ENCODE assay signal across 8 cellular contexts in the genomic region with DNA sequence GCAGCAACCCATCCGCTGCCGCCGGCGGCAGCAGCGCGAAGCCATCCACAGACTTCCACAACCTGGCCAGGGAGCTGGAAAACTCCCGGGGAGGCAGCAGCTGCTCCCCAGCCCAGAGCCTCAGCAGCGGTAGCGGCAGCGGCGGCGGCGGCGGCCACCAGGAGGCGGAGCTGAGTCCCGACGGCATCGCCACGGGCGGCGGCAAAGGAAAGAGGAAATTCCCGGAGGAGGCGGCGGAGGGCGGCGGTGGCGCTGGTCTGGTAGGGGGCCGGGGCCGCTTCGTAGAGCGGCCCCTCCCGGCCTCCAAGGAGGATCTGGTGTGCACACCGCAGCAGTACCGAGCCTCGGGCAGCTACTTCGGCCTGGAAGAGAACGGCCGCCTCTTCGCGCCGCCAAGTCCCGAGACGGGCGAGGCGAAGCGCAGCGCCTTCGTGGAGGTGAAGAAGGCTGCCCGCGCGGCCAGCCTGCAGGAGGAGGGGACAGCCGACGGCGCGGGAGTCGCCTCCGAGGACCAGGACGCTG. TPM values are rescaled to one million over a fixed set of nuclear protein-coding genes. Genes with fewer than 3 reads are reported as not detected.
DNase-seq lines count a peak whose midpoint lies in the region; ATAC-seq and TF ChIP-seq lines count a peak whose summit lies in the region.

No MANE protein-coding gene starts in this region.

- peak overlapping the region; percentile 77 for H3K4me3 Mint-ChIP-seq in activated naive CD4-positive, alpha-beta T cell treated with anti-CD3 and anti-CD28 coated beads, Interleukin-2, amount 10 ng/mL, durations not matched to agents 7 days and 5 days

- H3K9me3 ChIP-seq in BLaER1 (no peaks in the 10 kb centered on the region), SJCRH30 (replicated peaks) (no peaks in the 10 kb centered on the region), parathyroid adenoma (ENCODE audit: control insufficient read depth, low read length) (no peaks in the 10 kb centered on the region), upper lobe of left lung (no peaks in the 10 kb centered on the region)

- H3K36me3 Mint-ChIP-seq in activated naive CD4-positive, alpha-beta T cell treated with anti-CD3 and anti-CD28 coated beads, Interleukin-2, amount 10 ng/mL, durations not matched to agents 7 days and 5 days: peaks cover 19% of the 10 kb centered on the region

- DNase-seq in SJCRH30 (peak; percentile 69 to 72), Right ventricle myocardium inferior (ENCODE audit: missing footprints) (peak; percentile 96), upper lobe of left lung (peak; percentile 85 to 98)
- DNase-seq in activated naive CD4-positive, alpha-beta T cell treated with anti-CD3 and anti-CD28 coated beads, Interleukin-2, amount 10 ng/mL, durations not matched to agents 7 days and 5 days: peak; percentile 83

- H3K4me1 ChIP-seq in BLaER1 (peaks cover 32% of the 10 kb centered on the region), SJCRH30 (no peaks in the 10 kb centered on the region), parathyroid adenoma (no peaks in the 10 kb centered on the region), upper lobe of left lung (peaks cover 17 to 40% (median 28%) of the 10 kb centered on the region in 4 donors)

- TF ChIP-seq POLR2A in upper lobe of left lung (IDR thresholded peaks at IDR 0.05): no peak

- H3K27me3 Mint-ChIP-seq in activated naive CD4-positive, alpha-beta T cell treated with anti-CD3 and anti-CD28 coated beads, Interleukin-2, amount 10 ng/mL, durations not matched to agents 7 days and 5 days: peaks cover 50% of the 10 kb centered on the region

- H3K9ac ChIP-seq in BLaER1 (peak overlapping the region; percentile 82), parathyroid adenoma (no peak overlapping the region)

- 2 to 3% methylated on average over 13 to 42 of the region's 58 CpGs for WGBS in upper lobe of left lung, 2 donors

- ATAC-seq in GM19351 (IDR thresholded peaks at IDR 0.05; ENCODE audit: unreplicated experiment) (peak; percentile 76), HG03442 (IDR thresholded peaks at IDR 0.05; ENCODE audit: unreplicated experiment) (peak; percentile 74), Right ventricle myocardium inferior (peak; percentile 84), upper lobe of left lung (ENCODE audit: low FRiP score in 2 of 2) (peak; percentile 82 to 93)

- peak overlapping the region; percentile 75 for H2AFZ ChIP-seq in parathyroid adenoma

- H3K4me1 Mint-ChIP-seq in activated naive CD4-positive, alpha-beta T cell treated with anti-CD3 and anti-CD28 coated beads, Interleukin-2, amount 10 ng/mL, durations not matched to agents 7 days and 5 days: peaks cover 28% of the 10 kb centered on the region

- H3K4me2 ChIP-seq in BLaER1: peak overlapping the region; percentile 94
- peak overlapping the region; percentile 66 for H3K4me2 ChIP-seq in parathyroid adenoma (ENCODE audit: low read length)

- CTCF ChIA-PET in activated naive CD4-positive, alpha-beta T cell treated with anti-CD3 and anti-CD28 coated beads, Interleukin-2, amount 10 ng/mL, durations not matched to agents 7 days and 5 days (lab: Charles Lee): interaction anchor here (0.9 to 8.7 kb wide), 14 partner anchors 8 to 285 kb away, joined by 3 to 76 read pairs (median 5); a partner anchor contains a TSS

- H3K27ac Mint-ChIP-seq in activated naive CD4-positive, alpha-beta T cell treated with anti-CD3 and anti-CD28 coated beads, Interleukin-2, amount 10 ng/mL, durations not matched to agents 7 days and 5 days: peak overlapping the region; percentile 70

- peak overlapping the region; percentile 77 for H3K4me3 ChIP-seq in BLaER1
- peak overlapping the region; percentile 63 for H3K4me3 ChIP-seq in SJCRH30
- peak overlapping the region; percentile 49 for H3K4me3 ChIP-seq in parathyroid adenoma (ENCODE audit: low read depth, low read length)
- peak overlapping the region; percentile 50 to 81 (median 66) for H3K4me3 ChIP-seq in upper lobe of left lung

- H4K20me1 ChIP-seq in BLaER1: peaks cover 6% of the 10 kb centered on the region; the same call in 1 of the 2 replicates

- H3K36me3 ChIP-seq in BLaER1 (no peaks in the 10 kb centered on the region), SJCRH30 (0 out of 2 replicates have a peak, but pooled peaks cover 2% of the 10 kb centered on the region), parathyroid adenoma (ENCODE audit: control insufficient read depth, insufficient read depth, low read length) (no peaks in the 10 kb centered on the region), upper lobe of left lung (no peaks in the 10 kb centered on the region)

- no peaks in the 10 kb centered on the region for H3K79me2 ChIP-seq in parathyroid adenoma

- TF ChIP-seq EP300 in upper lobe of left lung (IDR thresholded peaks at IDR 0.05): no peak

- peak; percentile 52 for TF ChIP-seq CTCF in parathyroid adenoma (IDR thresholded peaks at IDR 0.05)
- TF ChIP-seq CTCF in upper lobe of left lung (IDR thresholded peaks at IDR 0.05): peak; percentile 87 to 91 (median 88)

- intact Hi-C loops in Right ventricle myocardium inferior (cut with DNase I): loop anchor here (5.0 to 10.0 kb wide), 2 partner anchors 135 to 287 kb away; a partner anchor contains a TSS

- H3K27ac ChIP-seq in BLaER1 (peak overlapping the region; percentile 87), SJCRH30 (peak overlapping the region; percentile 51), parathyroid adenoma (no peak overlapping the region), upper lobe of left lung (peak overlapping the region; percentile 61 to 77 (median 72))

- H3K27me3 ChIP-seq in BLaER1 (peaks cover 32% of the 10 kb centered on the region), SJCRH30 (no peaks in the 10 kb centered on the region), parathyroid adenoma (ENCODE audit: control insufficient read depth, insufficient read depth, low read length) (peaks cover 4% of the 10 kb centered on the region), upper lobe of left lung (peaks cover 0 to 32% (median 13%) of the 10 kb centered on the region in 4 donors)

- H3K9me3 Mint-ChIP-seq in activated naive CD4-positive, alpha-beta T cell treated with anti-CD3 and anti-CD28 coated beads, Interleukin-2, amount 10 ng/mL, durations not matched to agents 7 days and 5 days: no peaks in the 10 kb centered on the region

RNA-seq across cellular contexts. Expression of a gene that starts 4.9 kb away (rescaled TPM):
- total RNA-seq in SJCRH30 (2014; rRNA removed; shearing (Covaris generic)): 1.5 and 2.5 TPM in 2 replicates
- total RNA-seq in Right ventricle myocardium inferior (1.2 TPM), upper lobe of left lung (1 to 10 TPM in 5 of 6 donors, under 1 TPM in 1; 0.11 to 3.3 (median 1.9) TPM)
